ENCODE assay signal across 8 cellular contexts in the genomic region with DNA sequence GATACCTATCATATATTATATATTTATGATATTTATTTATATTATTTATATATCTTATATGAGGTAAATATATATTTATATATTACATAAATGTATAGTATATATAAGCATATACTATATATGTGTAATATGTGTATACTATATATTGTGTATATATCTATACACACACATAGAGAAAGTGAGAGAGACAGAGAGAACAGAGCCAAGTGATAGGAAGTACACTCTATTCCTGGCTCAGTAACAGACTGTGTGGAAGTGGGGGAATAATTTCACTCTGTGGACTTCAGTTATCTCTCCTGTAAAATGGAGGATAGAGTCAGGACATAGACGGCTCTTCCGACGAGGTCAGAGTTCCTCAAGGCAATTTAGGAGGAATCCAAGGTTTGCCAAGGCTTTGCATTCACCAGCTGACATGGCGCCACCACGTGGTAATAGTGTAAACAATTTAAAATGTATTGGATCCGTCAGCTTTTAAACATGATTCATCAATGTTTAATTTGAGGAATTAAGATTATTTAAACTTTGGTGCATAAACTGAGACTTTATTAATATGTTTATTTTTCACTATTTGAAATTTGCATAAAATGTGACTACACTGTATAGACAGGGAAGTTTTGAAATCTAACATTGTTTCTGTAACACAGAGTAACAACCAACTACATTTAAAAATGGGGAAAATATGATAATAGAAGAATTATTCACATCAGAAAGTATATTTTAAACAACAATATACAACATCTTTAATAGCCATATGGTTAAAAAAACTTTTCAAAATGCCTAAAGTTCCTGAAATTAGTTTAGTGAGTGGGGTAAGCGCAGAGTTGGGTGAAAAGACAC.
DNase-seq lines count a peak whose midpoint lies in the region; ATAC-seq, FAIRE-seq and TF ChIP-seq lines count a peak whose summit lies in the region.

No MANE protein-coding gene starts in this region.

- peak; percentile 55 for DNase-seq in Calu3
- DNase-seq in HS-5 (ENCODE audit: low read depth), result peak; percentile 53
- DNase-seq in SHP77 treated with DMSO at 0.1 percent for 48 hours (lab: John Stamatoyannopoulos, UW), result peak; percentile 6
- DNase-seq in astrocyte (ENCODE audit: low read depth), result peak; percentile 35
- peak; percentile 13 to 35 for DNase-seq in stimulated activated CD4-positive, alpha-beta T cell treated with anti-CD3 and anti-CD28 coated beads, Interleukin-4, amount 100 ng/mL, for 48 hours (ENCODE audit: low read depth in 2 of 2)

- peak overlapping the region; percentile 79 for H2AFZ ChIP-seq in astrocyte (ENCODE audit: low read depth, low read length)

- ATAC-seq in GM19043 (IDR thresholded peaks at IDR 0.05; ENCODE audit: low read depth, unreplicated experiment) (peak; percentile 60), HG03457 (IDR thresholded peaks at IDR 0.05; ENCODE audit: unreplicated experiment) (no peak)

- no peak overlapping the region for H3K27ac ChIP-seq in astrocyte (ENCODE audit: low read depth, low read length)

- no peaks in the 10 kb centered on the region for H3K36me3 ChIP-seq in astrocyte (ENCODE audit: insufficient read depth, low read length)

- FAIRE-seq in astrocyte (lab: Jason Lieb, UNC), result peak; percentile 54
- peak; percentile 82 for FAIRE-seq in islet of Langerhans (lab: Jason Lieb, UNC)

- no TSS peak for BruUV-seq in Calu3 (replicated peaks; lab: Mats Ljungman, UMichigan)

- no peaks in the 10 kb centered on the region for H3K4me1 ChIP-seq in astrocyte (ENCODE audit: insufficient read depth, low read length)

- H3K4me3 ChIP-seq in astrocyte (ENCODE audit: insufficient read depth, low read depth, low read length), result peak overlapping the region; percentile 29

- H3K36me3 Mint-ChIP-seq in Calu3 (ENCODE audit: insufficient read depth, unreplicated experiment) (no peaks in the 10 kb centered on the region), astrocyte (ENCODE audit: low read depth, unreplicated experiment) (no peaks in the 10 kb centered on the region)

- TF ChIP-seq CTCF in Calu3 (IDR thresholded peaks at IDR 0.05; ENCODE audit: unreplicated experiment) (peak; percentile 47), astrocyte (IDR thresholded peaks at IDR 0.05; ENCODE audit: insufficient read depth, low read depth, low read length) (peak; percentile 71)

- no peaks in the 10 kb centered on the region for H3K9me3 ChIP-seq in astrocyte (ENCODE audit: insufficient read depth, low read depth, low read length)

- CTCF ChIA-PET in Calu3 (lab: Charles Lee), result interaction anchor here (1.0 kb wide), 1 partner anchor 16 kb away, joined by 4 read pairs; no protein-coding TSS in a partner anchor

- no peaks in the 10 kb centered on the region for H3K27me3 ChIP-seq in astrocyte (ENCODE audit: insufficient read depth, low read length)

- no peak overlapping the region for H3K9ac ChIP-seq in astrocyte (ENCODE audit: low read length)

- H3K4me2 ChIP-seq in astrocyte (ENCODE audit: low read length), result peak overlapping the region; percentile 74

- intact Hi-C loops in Calu3 (cut with micrococcal nuclease; ENCODE audit: unreplicated experiment), result loop anchor here (2.0 to 10.0 kb wide), 3 partner anchors 162 to 438 kb away; no protein-coding TSS in a partner anchor

- H3K27me3 Mint-ChIP-seq in Calu3 (ENCODE audit: unreplicated experiment) (no peaks in the 10 kb centered on the region), astrocyte (ENCODE audit: low read depth, unreplicated experiment) (peaks cover 4% of the 10 kb centered on the region)

- H3K27ac Mint-ChIP-seq in Calu3 (ENCODE audit: unreplicated experiment) (no peak overlapping the region), astrocyte (ENCODE audit: unreplicated experiment) (no peak overlapping the region)

- H3K4me3 Mint-ChIP-seq in Calu3 (ENCODE audit: low read depth, unreplicated experiment), result no peak overlapping the region
- H3K4me3 Mint-ChIP-seq in astrocyte (ENCODE audit: unreplicated experiment), result no peak overlapping the region

- H4K20me1 ChIP-seq in astrocyte (ENCODE audit: insufficient read depth, low read length), result no peaks in the 10 kb centered on the region

- H3K9me3 Mint-ChIP-seq in Calu3 (ENCODE audit: low read depth, unreplicated experiment) (no peaks in the 10 kb centered on the region), astrocyte (ENCODE audit: unreplicated experiment) (no peaks in the 10 kb centered on the region)

- H3K4me1 Mint-ChIP-seq in Calu3 (ENCODE audit: low read depth, unreplicated experiment), result peaks cover 8% of the 10 kb centered on the region
- no peaks in the 10 kb centered on the region for H3K4me1 Mint-ChIP-seq in astrocyte (ENCODE audit: low read depth, unreplicated experiment)

- no peaks in the 10 kb centered on the region for H3K79me2 ChIP-seq in astrocyte (ENCODE audit: insufficient read depth, low read length)
